ENCODE assay signal across 1 cellular context in genomic region chr12:31772685-31773222, GRCh38.
TF ChIP-seq lines count a peak whose summit lies in the region.

No MANE protein-coding gene starts in this region.

TF ChIP-seq in GM12878, 131 proteins besides CTCF, POLR2A, EP300 and RAD21:
- TF ChIP-seq ZNF207 (IDR thresholded peaks at IDR 0.05; ENCODE audit: borderline replicate concordance): no peak
- TF ChIP-seq PKNOX1 (IDR thresholded peaks at IDR 0.05): peak; percentile 52; the same call in 1 of the 2 replicates
TF ChIP-seq in GM12878: peak in this region for 1.
